In genomic region chr19:6680141-6680540, GRCh38 we compare ENCODE assay signal across 15 cellular contexts. TPM values are rescaled to one million over a fixed set of nuclear protein-coding genes. Genes with fewer than 3 reads are reported as not detected.
"Had no signal": no experiment of that assay in that cellular context is flagged by ENCODE, and none has a peak within 500 bp of the region (broad histone marks: within the 10 kb centered on the region; RNA-seq: fewer than 3 reads in every experiment).

No MANE protein-coding gene starts in this region.

- DNase-seq: activated CD4-positive, alpha-beta T cell treated with anti-CD3 and anti-CD28 coated beads, Interleukin-2, amount 50 U/mL, for 48 hours; activated CD4-positive, CD25-positive, alpha-beta regulatory T cell; activated naive CD4-positive, alpha-beta T cell treated with anti-CD3 and anti-CD28 coated beads, Interleukin-2, amount 10 ng/mL, durations not matched to agents 7 days and 5 days; anterior cingulate cortex; foreskin melanocyte; head of caudate nucleus; natural killer cell; sigmoid colon; stimulated activated CD4-positive, alpha-beta T cell treated with anti-CD3 and anti-CD28 coated beads, Interleukin-12 subunit alpha, Interleukin-12 subunit beta, amount 100 ng/mL, for 4 hours; stimulated activated naive CD4-positive, alpha-beta T cell treated with Interleukin-2 at 50 U/mL for 16 hours; upper lobe of left lung had no signal

- H3K4me1 ChIP-seq: sigmoid colon had no signal

- H3K9me3 ChIP-seq: upper lobe of left lung had no signal

- ATAC-seq: natural killer cell, SK-N-SH treated with all-trans-retinoic acid at 6 μM for 48 hours had no signal

- H3K36me3 Mint-ChIP-seq: memory B cell, natural killer cell had no signal

- H3K27ac Mint-ChIP-seq: activated naive CD4-positive, alpha-beta T cell treated with anti-CD3 and anti-CD28 coated beads, Interleukin-2, amount 10 ng/mL, durations not matched to agents 7 days and 5 days; memory B cell; T-helper 1 cell treated with Interleukin-12 subunit alpha and Interleukin-12 subunit beta and Interleukin-4 antibody, amounts not matched to agents 30 μg/mL and 1 μg/mL, for 36 hours had no signal

- H3K27ac ChIP-seq: sigmoid colon, upper lobe of left lung had no signal

- H3K4me3 Mint-ChIP-seq: activated naive CD4-positive, alpha-beta T cell treated with anti-CD3 and anti-CD28 coated beads, Interleukin-2, amount 10 ng/mL, durations not matched to agents 7 days and 5 days; memory B cell; natural killer cell; T-helper 1 cell treated with Interleukin-12 subunit alpha and Interleukin-12 subunit beta and Interleukin-4 antibody, amounts not matched to agents 30 μg/mL and 1 μg/mL, for 36 hours had no signal

- H3K4me3 ChIP-seq: sigmoid colon, upper lobe of left lung had no signal

- H3K9me3 Mint-ChIP-seq: memory B cell, natural killer cell had no signal

- H3K27me3 ChIP-seq: upper lobe of left lung had no signal

RNA-seq across cellular contexts. Expression of gene TNFSF14, which starts 10.2 kb away (rescaled TPM):
- total RNA-seq: temporal lobe had no signal
